8 cellular contexts compared by ENCODE assay signal in genomic region chr9:91192785-91193657, GRCh38.
DNase-seq lines count a peak whose midpoint lies in the region; ATAC-seq, FAIRE-seq and TF ChIP-seq lines count a peak whose summit lies in the region.

No MANE protein-coding gene starts in this region.

- H3K4me3 Mint-ChIP-seq in activated naive CD8-positive, alpha-beta T cell, result peak overlapping the region; percentile 84
- peak overlapping the region; percentile 71 for H3K4me3 Mint-ChIP-seq in osteocyte (ENCODE audit: unreplicated experiment)

- H3K36me3 ChIP-seq in SJCRH30, result no peaks in the 10 kb centered on the region

- H3K9me3 Mint-ChIP-seq in activated naive CD8-positive, alpha-beta T cell (ENCODE audit: low read depth), result no peaks in the 10 kb centered on the region
- peaks cover 3% of the 10 kb centered on the region for H3K9me3 Mint-ChIP-seq in osteocyte (ENCODE audit: unreplicated experiment)

- H3K27me3 Mint-ChIP-seq in activated naive CD8-positive, alpha-beta T cell, result no peaks in the 10 kb centered on the region
- H3K27me3 Mint-ChIP-seq in osteocyte (ENCODE audit: unreplicated experiment), result no peaks in the 10 kb centered on the region

- H3K4me3 ChIP-seq in AG10803 (ENCODE audit: low read length) (peak overlapping the region; percentile 54), SJCRH30 (peak overlapping the region; percentile 59)

- FAIRE-seq in HTR-8/SVneo (lab: Jason Lieb, UNC), result no peak

- H3K27me3 ChIP-seq in SJCRH30, result no peaks in the 10 kb centered on the region

- peak; percentile 99 for DNase-seq in AG10803 (ENCODE audit: low read depth)
- peak; percentile 85 for DNase-seq in HTR-8/SVneo (ENCODE audit: insufficient read length, low spot score)
- peak; percentile 88 to 92 for DNase-seq in SJCRH30
- peak in 37 of 42 donors; percentile 16 to 86 (median 45) for DNase-seq in head of caudate nucleus
- DNase-seq in osteocyte (ENCODE audit: extremely low spot score, unreplicated experiment), result peak; percentile 87

- peaks cover 23% of the 10 kb centered on the region for H3K4me1 ChIP-seq in SJCRH30

- intact Hi-C loops in head of caudate nucleus (cut with DNase I), result loop anchor here (5.0 kb wide), 1 partner anchor 229 kb away; the partner anchor contains the start of gene NFIL3

- H3K9me3 ChIP-seq in SJCRH30 (replicated peaks), result no peaks in the 10 kb centered on the region

- TF ChIP-seq CTCF in AG10803 (conservative IDR thresholded peaks at IDR 0.05; ENCODE audit: low read length), result no peak
- TF ChIP-seq CTCF in osteocyte (IDR thresholded peaks at IDR 0.05), result no peak

- H3K4me1 Mint-ChIP-seq in activated naive CD8-positive, alpha-beta T cell (ENCODE audit: low read depth), result peaks cover 51% of the 10 kb centered on the region
- H3K4me1 Mint-ChIP-seq in osteocyte (ENCODE audit: unreplicated experiment), result peaks cover 38% of the 10 kb centered on the region

- peak; percentile 47 for ATAC-seq in GM19372 (IDR thresholded peaks at IDR 0.05; ENCODE audit: low read depth, unreplicated experiment)

- no peaks in the 10 kb centered on the region for H3K36me3 Mint-ChIP-seq in activated naive CD8-positive, alpha-beta T cell
- H3K36me3 Mint-ChIP-seq in osteocyte (ENCODE audit: unreplicated experiment), result peaks cover 3% of the 10 kb centered on the region

- H3K27ac ChIP-seq in SJCRH30 (peak overlapping the region; percentile 72), temporal lobe (ENCODE audit: low read depth, low read length) (peak overlapping the region; percentile 79)

- peak overlapping the region; percentile 99 for H3K27ac Mint-ChIP-seq in activated naive CD8-positive, alpha-beta T cell
- peak overlapping the region; percentile 94 for H3K27ac Mint-ChIP-seq in osteocyte (ENCODE audit: unreplicated experiment)

Comparison
In these comparisons a context has a peak if more than half of its experiments do, and no peak if none do; other contexts are left out.
1. Peak in every context shown above with its lines: DNase-seq, ATAC-seq, H3K4me3 ChIP-seq and H3K27ac ChIP-seq.
2. DNase-seq: peak in every context shown above with its lines; median percentile 99 in AG10803; 90 in SJCRH30; 87 in osteocyte; 85 in HTR-8/SVneo; 45 in head of caudate nucleus.